ENCODE assay signal across 16 cellular contexts in genomic region chr9:88814521-88815101, GRCh38.
A peak's percentile ranks its signal among the peaks of the same experiment; 100 is the strongest.
DNase-seq lines count a peak whose midpoint lies in the region; ATAC-seq and TF ChIP-seq lines count a peak whose summit lies in the region.
"Had no signal": no experiment of that assay in that cellular context is flagged by ENCODE, and none has a peak within 500 bp of the region (broad histone marks: within the 10 kb centered on the region; RNA-seq: fewer than 3 reads in every experiment).

No MANE protein-coding gene starts in this region.

- H3K27me3 ChIP-seq in ascending aorta: no peaks in the 10 kb centered on the region
- no peaks in the 10 kb centered on the region for H3K27me3 ChIP-seq in cardiac muscle cell
- H3K27me3 ChIP-seq in gastrocnemius medialis: no peaks in the 10 kb centered on the region
- H3K27me3 ChIP-seq in upper lobe of left lung: no peaks in the 10 kb centered on the region
- H3K27me3 ChIP-seq: ovary, suprapubic skin had no signal

- no peak overlapping the region for H3K4me3 ChIP-seq in ascending aorta
- no peak overlapping the region for H3K4me3 ChIP-seq in cardiac muscle cell
- no peak overlapping the region for H3K4me3 ChIP-seq in gastrocnemius medialis
- H3K4me3 ChIP-seq in upper lobe of left lung: no peak overlapping the region
- H3K4me3 ChIP-seq: ovary, suprapubic skin had no signal

- ATAC-seq in gastrocnemius medialis (peak; percentile 45 to 74), upper lobe of left lung (ENCODE audit: low FRiP score in 2 of 2) (no peak), GM21390 (IDR thresholded peaks at IDR 0.05; ENCODE audit: unreplicated experiment) (no peak), omental fat pad (ENCODE audit: low FRiP score) (no peak)
- ATAC-seq: CD8-positive, alpha-beta T cell; HCT116 had no signal

- H3K9me3 ChIP-seq in ascending aorta (no peaks in the 10 kb centered on the region), cardiac muscle cell (ENCODE audit: low read depth) (no peaks in the 10 kb centered on the region), gastrocnemius medialis (no peaks in the 10 kb centered on the region), upper lobe of left lung (no peaks in the 10 kb centered on the region)
- H3K9me3 ChIP-seq: ovary, suprapubic skin had no signal

- intact Hi-C loops in ascending aorta (cut with DNase I): loop anchor here (2.0 to 10.0 kb wide), 4 partner anchors 24 to 430 kb away; partner anchors contain the start of genes S1PR3 and SPIN1
- intact Hi-C loops in gastrocnemius medialis (cut with DNase I; ENCODE audit: low total_unique reads): no loop called here

- in situ Hi-C loops in gastrocnemius medialis (cut with MboI; ENCODE audit: low sequenced_read_pairs in 4 of 4): no loop called here

- H3K36me3 ChIP-seq in ascending aorta (no peaks in the 10 kb centered on the region), cardiac muscle cell (no peaks in the 10 kb centered on the region), gastrocnemius medialis (no peaks in the 10 kb centered on the region), upper lobe of left lung (no peaks in the 10 kb centered on the region)
- H3K36me3 ChIP-seq: ovary, suprapubic skin had no signal

- WGBS in upper lobe of left lung, 2 donors: 61 to 74% methylated on average over 4 to 5 of the region's 5 CpGs

- no peak for TF ChIP-seq EP300 in upper lobe of left lung (IDR thresholded peaks at IDR 0.05)

- DNase-seq in AG20443 (ENCODE audit: low spot score): peak; percentile 89
- DNase-seq in ascending aorta (ENCODE audit: low spot score in 2 of 2): peak; percentile 44 to 93
- peak; percentile 40 to 72 for DNase-seq in cardiac muscle cell (ENCODE audit: low read depth in 1 of 2, low spot score in 1 of 2)
- peak in 1 of 2 donors; percentile 45 for DNase-seq in gastrocnemius medialis
- DNase-seq in upper lobe of left lung: no peak
- DNase-seq in GF-D8 (lab: John Stamatoyannopoulos, UW): no peak
- DNase-seq in omental fat pad (ENCODE audit: low spot score): no peak
- DNase-seq: activated CD8-positive, alpha-beta memory T cell treated with anti-CD3 and anti-CD28 coated beads, Interleukin-2, amount 50 U/mL, for 48 hours; CD8-positive, alpha-beta T cell; KBM-7; kidney glomerular epithelial cell; ovary; T-helper 9 cell had no signal

- TF ChIP-seq POLR2A in gastrocnemius medialis (IDR thresholded peaks at IDR 0.05) (no peak), upper lobe of left lung (IDR thresholded peaks at IDR 0.05) (no peak)

- TF ChIP-seq CTCF in ascending aorta (IDR thresholded peaks at IDR 0.05) (no peak), cardiac muscle cell (IDR thresholded peaks at IDR 0.05; ENCODE audit: low read depth, low read length) (no peak), gastrocnemius medialis (IDR thresholded peaks at IDR 0.05 in 4 of 5, conservative IDR thresholded peaks at IDR 0.05 in 1 of 5) (no peak), upper lobe of left lung (IDR thresholded peaks at IDR 0.05) (no peak), omental fat pad (IDR thresholded peaks at IDR 0.05) (no peak)

- H3K4me1 ChIP-seq in ascending aorta (peaks cover 10 to 15% of the 10 kb centered on the region in 2 donors), cardiac muscle cell (ENCODE audit: low read depth) (peaks cover 39% of the 10 kb centered on the region), gastrocnemius medialis (no peaks in the 10 kb centered on the region), upper lobe of left lung (peaks cover 0 to 3% (median 0%) of the 10 kb centered on the region in 4 donors)

- H3K27ac ChIP-seq in ascending aorta (peak overlapping the region; percentile 58 to 70), cardiac muscle cell (peak overlapping the region; percentile 65), gastrocnemius medialis (no peak overlapping the region), upper lobe of left lung (no peak overlapping the region)
- H3K27ac ChIP-seq: ovary, suprapubic skin had no signal

Comparison
In these comparisons a context has a peak if more than half of its experiments do, and no peak if none do; other contexts are left out.
1. DNase-seq: peak in AG20443 (single experiment), ascending aorta (2 of 2) and cardiac muscle cell (2 of 2); none in upper lobe of left lung (0 of 2), GF-D8 (single experiment) and omental fat pad (single experiment).
2. H3K27ac ChIP-seq: peak in ascending aorta (2 of 2) and cardiac muscle cell (single experiment); none in gastrocnemius medialis (0 of 4) and upper lobe of left lung (0 of 4).
3. ATAC-seq: peak in gastrocnemius medialis (2 of 2); none in upper lobe of left lung (0 of 2), GM21390 (single experiment) and omental fat pad (single experiment).